In the genomic region with DNA sequence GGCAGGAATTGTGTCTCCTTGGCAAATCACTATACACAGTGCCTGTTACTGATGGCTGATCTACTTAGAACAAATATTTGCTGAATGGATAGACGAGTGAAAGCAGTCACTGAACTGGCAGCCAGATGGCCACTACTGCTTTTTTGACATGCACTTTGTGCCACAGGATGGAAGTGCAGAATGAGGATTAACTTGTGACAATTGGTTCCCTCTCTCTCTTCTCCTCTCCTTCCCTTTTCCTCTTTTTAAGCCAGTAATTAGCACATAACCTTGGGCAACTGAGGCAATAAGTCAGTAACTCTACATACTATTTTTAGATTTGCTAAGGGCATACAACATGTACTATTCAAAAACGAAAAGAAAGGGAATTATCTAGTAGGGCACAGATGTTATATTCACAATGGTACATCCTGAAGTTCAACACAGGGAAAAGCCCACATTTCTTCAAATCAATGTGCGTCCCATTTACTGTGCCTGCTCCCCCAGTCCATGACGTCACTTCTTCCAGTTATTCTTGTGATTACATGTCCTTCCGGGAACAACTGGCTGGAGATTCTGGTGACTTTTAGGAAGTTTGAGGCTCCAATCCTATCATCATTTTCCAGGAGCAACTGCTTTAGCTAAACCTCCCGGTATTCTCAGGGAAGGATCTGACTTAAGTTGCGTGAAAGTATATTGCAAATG, we compare ENCODE assay signal across 2 cellular contexts.
TF ChIP-seq lines count a peak whose summit lies in the region.

No MANE protein-coding gene starts in this region.

TF ChIP-seq in HepG2, 621 proteins besides CTCF, POLR2A, EP300 and RAD21:
- TF ChIP-seq, protein P1, sequence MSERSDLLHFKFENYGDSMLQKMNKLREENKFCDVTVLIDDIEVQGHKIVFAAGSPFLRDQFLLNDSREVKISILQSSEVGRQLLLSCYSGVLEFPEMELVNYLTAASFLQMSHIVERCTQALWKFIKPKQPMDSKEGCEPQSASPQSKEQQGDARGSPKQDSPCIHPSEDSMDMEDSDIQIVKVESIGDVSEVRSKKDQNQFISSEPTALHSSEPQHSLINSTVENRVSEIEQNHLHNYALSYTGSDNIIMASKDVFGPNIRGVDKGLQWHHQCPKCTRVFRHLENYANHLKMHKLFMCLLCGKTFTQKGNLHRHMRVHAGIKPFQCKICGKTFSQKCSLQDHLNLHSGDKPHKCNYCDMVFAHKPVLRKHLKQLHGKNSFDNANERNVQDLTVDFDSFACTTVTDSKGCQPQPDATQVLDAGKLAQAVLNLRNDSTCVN (CRISPR knock-in tag; IDR thresholded peaks at IDR 0.05; ENCODE audit: borderline replicate concordance), result no peak
- TF ChIP-seq FOSL2 (CRISPR knock-in tag; IDR thresholded peaks at IDR 0.05), result no peak
- TF ChIP-seq NR0B2 (CRISPR knock-in tag; IDR thresholded peaks at IDR 0.05), result no peak
- no peak for TF ChIP-seq ZSCAN20 (CRISPR knock-in tag; IDR thresholded peaks at IDR 0.05; ENCODE audit: borderline replicate concordance)
- TF ChIP-seq TEAD2 (CRISPR knock-in tag; IDR thresholded peaks at IDR 0.05), result no peak
- TF ChIP-seq ATF7 (IDR thresholded peaks at IDR 0.05), result peak; percentile 99
- no peak for TF ChIP-seq ATF7 (CRISPR knock-in tag; IDR thresholded peaks at IDR 0.05)
- no peak for TF ChIP-seq CBFB (CRISPR knock-in tag; IDR thresholded peaks at IDR 0.05)
- TF ChIP-seq CSRNP1 (CRISPR knock-in tag; IDR thresholded peaks at IDR 0.05), result no peak
- peak; percentile 96 for TF ChIP-seq CREB1 (IDR thresholded peaks at IDR 0.05)
- no peak for TF ChIP-seq CREB1 (CRISPR knock-in tag; IDR thresholded peaks at IDR 0.05)
- no peak for TF ChIP-seq ZNF550 (CRISPR knock-in tag; IDR thresholded peaks at IDR 0.05; ENCODE audit: borderline replicate concordance)
- TF ChIP-seq POGK (CRISPR knock-in tag; conservative IDR thresholded peaks at IDR 0.05), result 0 out of 2 replicates have a peak, but pooled peaks have one; percentile 37
- no peak for TF ChIP-seq FOXK1 (CRISPR knock-in tag; IDR thresholded peaks at IDR 0.05; ENCODE audit: borderline replicate concordance, low read depth)
- no peak for TF ChIP-seq MLLT10 (CRISPR knock-in tag; IDR thresholded peaks at IDR 0.05)

TF ChIP-seq in endothelial cell of umbilical vein, 7 proteins besides CTCF, POLR2A, EP300 and RAD21:
- TF ChIP-seq JUN (IDR thresholded peaks at IDR 0.05; ENCODE audit: borderline replicate concordance, insufficient read depth, insufficient read length, low read depth) (peak; percentile 76), POLR2AphosphoS5 (IDR thresholded peaks at IDR 0.05; ENCODE audit: insufficient read depth, low read depth, low read length) (no peak)
